ENCODE assay signal across 1 cellular context in the genomic region with DNA sequence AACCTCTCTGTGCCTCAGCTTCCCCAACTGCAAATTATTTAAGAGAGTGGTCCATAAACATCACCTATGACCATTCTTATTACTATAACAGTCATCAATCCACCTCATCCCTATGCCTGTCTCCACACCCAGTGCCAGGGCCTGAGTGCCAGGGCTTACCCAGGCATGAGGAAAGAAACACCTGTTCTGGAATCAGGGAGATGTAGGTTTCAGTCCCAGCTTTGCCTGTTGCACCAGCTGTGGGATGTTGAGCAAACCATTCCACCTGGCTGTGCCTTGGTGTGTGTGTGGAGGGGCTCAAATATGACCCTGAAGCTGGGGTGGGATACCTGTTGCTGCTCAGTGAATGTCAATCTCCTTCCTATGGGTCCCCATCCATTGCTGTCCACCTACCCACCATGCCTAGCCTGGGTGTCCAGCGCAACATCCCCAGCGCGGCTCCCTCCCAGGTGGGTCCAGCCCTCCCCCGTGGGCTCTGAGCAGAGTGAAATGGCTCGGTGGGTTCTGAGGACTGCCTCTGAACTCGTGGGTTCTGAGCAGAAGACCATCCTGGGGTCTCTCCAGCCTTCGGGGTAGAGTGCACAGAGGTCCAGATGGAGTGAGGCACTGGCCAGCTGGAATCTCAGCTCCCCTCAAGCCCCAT.
TF ChIP-seq lines count a peak whose summit lies in the region.

No MANE protein-coding gene starts in this region.

TF ChIP-seq in H1, 55 proteins besides CTCF, POLR2A, EP300 and RAD21:
- no peak for TF ChIP-seq KDM4A (IDR thresholded peaks at IDR 0.05; ENCODE audit: low read depth, low read length, severe bottlenecking)
TF ChIP-seq in H1: peak in this region for 0.
